In genomic region chr15:56165234-56165633, GRCh38 we compare ENCODE assay signal across 16 cellular contexts.
"Had no signal": no experiment of that assay in that cellular context is flagged by ENCODE, and none has a peak within 500 bp of the region (broad histone marks: within the 10 kb centered on the region; RNA-seq: fewer than 3 reads in every experiment).

No MANE protein-coding gene starts in this region.

- H3K4me3 Mint-ChIP-seq: activated CD4-positive, alpha-beta memory T cell treated with anti-CD3 and anti-CD28 coated beads for 36 hours; activated naive CD8-positive, alpha-beta T cell treated with anti-CD3 and anti-CD28 coated beads, Interleukin-2, amount 50 U/mL, for 24 hours; activated T-cell treated with anti-CD3 and anti-CD28 coated beads, Interleukin-2, amount 50 U/mL, for 4 hours; neural progenitor cell; T-helper 2 cell treated with Interferon-gamma antibody and Interleukin-4, amounts not matched to agents 5 μg/mL and 100 μg/mL, for 36 hours had no signal

- H3K27me3 Mint-ChIP-seq: activated CD4-positive, alpha-beta memory T cell treated with anti-CD3 and anti-CD28 coated beads for 36 hours; activated naive CD8-positive, alpha-beta T cell treated with anti-CD3 and anti-CD28 coated beads, Interleukin-2, amount 50 U/mL, for 24 hours had no signal

- H3K4me3 ChIP-seq: ascending aorta, heart left ventricle, left lung, neural progenitor cell, ovary, thyroid gland had no signal

- H3K27me3 ChIP-seq: ascending aorta, heart left ventricle, left lung, neural progenitor cell, ovary, thyroid gland had no signal

- H3K9me3 ChIP-seq: ascending aorta, heart left ventricle, left lung, ovary, thyroid gland had no signal

- H3K27ac Mint-ChIP-seq: activated CD4-positive, alpha-beta memory T cell treated with anti-CD3 and anti-CD28 coated beads for 36 hours; activated naive CD8-positive, alpha-beta T cell treated with anti-CD3 and anti-CD28 coated beads, Interleukin-2, amount 50 U/mL, for 24 hours; neural progenitor cell; T-helper 2 cell treated with Interferon-gamma antibody and Interleukin-4, amounts not matched to agents 5 μg/mL and 100 μg/mL, for 36 hours had no signal

- FAIRE-seq: colon had no signal

- DNase-seq: activated CD4-positive, alpha-beta memory T cell treated with anti-CD3 and anti-CD28 coated beads for 36 hours; activated CD4-positive, CD25-positive, alpha-beta regulatory T cell treated with anti-CD3 and anti-CD28 coated beads, Interleukin-2, amount 50 U/mL, for 72 hours; activated gamma-delta T cell; activated naive CD8-positive, alpha-beta T cell treated with anti-CD3 and anti-CD28 coated beads, Interleukin-2, amount 50 U/mL, for 24 hours; activated T-cell treated with anti-CD3 and anti-CD28 coated beads, Interleukin-2, amount 50 U/mL, for 4 hours; foreskin melanocyte; heart left ventricle; left lung; mesenchymal stem cell; ovary; stimulated activated CD4-positive, alpha-beta T cell treated with anti-CD3 and anti-CD28 coated beads, Interleukin-4, amount 100 ng/mL, for 4 hours; thyroid gland had no signal

- H3K9me3 Mint-ChIP-seq: activated CD4-positive, alpha-beta memory T cell treated with anti-CD3 and anti-CD28 coated beads for 36 hours; activated naive CD8-positive, alpha-beta T cell treated with anti-CD3 and anti-CD28 coated beads, Interleukin-2, amount 50 U/mL, for 24 hours; activated T-cell treated with anti-CD3 and anti-CD28 coated beads, Interleukin-2, amount 50 U/mL, for 4 hours; neural progenitor cell; T-helper 2 cell treated with Interferon-gamma antibody and Interleukin-4, amounts not matched to agents 5 μg/mL and 100 μg/mL, for 36 hours had no signal

- H3K36me3 ChIP-seq: ascending aorta, heart left ventricle, left lung, neural progenitor cell, ovary, thyroid gland had no signal

- H3K27ac ChIP-seq: ascending aorta, heart left ventricle, left lung, neural progenitor cell, ovary, thyroid gland had no signal

- H3K4me1 Mint-ChIP-seq: neural progenitor cell had no signal

- ATAC-seq: activated naive CD8-positive, alpha-beta T cell treated with anti-CD3 and anti-CD28 coated beads, Interleukin-2, amount 50 U/mL, for 24 hours; activated T-cell treated with anti-CD3 and anti-CD28 coated beads, Interleukin-2, amount 50 U/mL, for 4 hours; heart left ventricle; left lung had no signal
